ENCODE assay signal across 19 cellular contexts in the genomic region with DNA sequence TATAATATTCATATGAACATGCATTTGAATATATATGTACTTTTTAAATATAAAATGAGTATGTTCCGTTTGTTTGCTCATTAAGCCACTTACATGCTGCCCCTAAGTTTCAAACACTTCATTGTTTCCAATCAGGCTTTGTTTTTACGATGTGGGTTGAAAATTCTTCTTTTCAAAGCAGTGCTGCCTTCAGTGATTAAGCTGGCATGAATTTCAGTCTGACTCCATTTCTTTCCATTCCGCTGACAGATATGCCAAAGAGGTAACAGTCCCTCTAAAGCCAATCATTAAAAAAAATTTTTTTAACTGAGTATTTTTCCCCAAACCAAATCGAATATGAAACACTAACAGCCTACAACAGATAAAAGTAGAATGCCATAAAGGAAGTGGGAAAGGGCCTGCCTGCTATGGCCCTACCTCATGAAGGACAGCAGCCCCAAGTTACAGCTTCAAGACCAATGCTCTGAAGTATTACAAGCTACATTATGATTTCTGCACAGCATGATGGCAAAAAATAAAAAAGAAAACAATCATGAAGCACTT.
"Had no signal": no experiment of that assay in that cellular context is flagged by ENCODE, and none has a peak within 500 bp of the region (broad histone marks: within the 10 kb centered on the region; RNA-seq: fewer than 3 reads in every experiment).

No MANE protein-coding gene starts in this region.

- H3K9me3 ChIP-seq: ascending aorta, breast epithelium, heart left ventricle, left ventricle myocardium inferior, psoas muscle, testis had no signal

- H3K27me3 Mint-ChIP-seq: activated CD4-positive, alpha-beta T cell treated with anti-CD3 and anti-CD28 coated beads, Interleukin-2, amount 10 ng/mL, durations not matched to agents 7 days and 5 days; type B pancreatic cell had no signal

- H3K9me3 Mint-ChIP-seq: activated CD4-positive, alpha-beta T cell treated with anti-CD3 and anti-CD28 coated beads, Interleukin-2, amount 10 ng/mL, durations not matched to agents 7 days and 5 days; activated T-cell treated with anti-CD3 and anti-CD28 coated beads, Interleukin-2, amount 50 U/mL, for 4 hours; immature natural killer cell; neural crest cell; type B pancreatic cell had no signal

- DNase-seq: activated CD4-positive, alpha-beta T cell treated with anti-CD3 and anti-CD28 coated beads, Interleukin-2, amount 10 ng/mL, durations not matched to agents 7 days and 5 days; activated gamma-delta T cell treated with Interleukin-2 at 50 U/mL for 16 hours; activated T-cell treated with anti-CD3 and anti-CD28 coated beads, Interleukin-2, amount 50 U/mL, for 4 hours; cortex of kidney; heart left ventricle; immature natural killer cell; kidney glomerular epithelial cell; left ventricle myocardium inferior; mammary epithelial cell; psoas muscle; right cardiac atrium; stimulated activated CD4-positive, alpha-beta T cell treated with anti-CD3 and anti-CD28 coated beads, Interleukin-2, amount 100 ng/mL, for 24 hours; SW 1271; testis; WERI-Rb-1 had no signal

- H3K27ac Mint-ChIP-seq: activated CD4-positive, alpha-beta T cell treated with anti-CD3 and anti-CD28 coated beads, Interleukin-2, amount 10 ng/mL, durations not matched to agents 7 days and 5 days; immature natural killer cell; type B pancreatic cell had no signal

- H3K4me1 Mint-ChIP-seq: neural crest cell had no signal

- ATAC-seq: heart left ventricle, psoas muscle, right cardiac atrium had no signal

- H3K36me3 ChIP-seq: breast epithelium, WERI-Rb-1 had no signal

- H3K4me3 Mint-ChIP-seq: activated CD4-positive, alpha-beta T cell treated with anti-CD3 and anti-CD28 coated beads, Interleukin-2, amount 10 ng/mL, durations not matched to agents 7 days and 5 days; activated T-cell treated with anti-CD3 and anti-CD28 coated beads, Interleukin-2, amount 50 U/mL, for 4 hours; immature natural killer cell; neural crest cell; type B pancreatic cell had no signal

- H3K27me3 ChIP-seq: ascending aorta, breast epithelium, heart left ventricle, testis had no signal

- H3K4me1 ChIP-seq: ascending aorta, breast epithelium, testis had no signal

- H3K4me3 ChIP-seq: ascending aorta, breast epithelium, heart left ventricle, left ventricle myocardium inferior, psoas muscle, testis had no signal
